ENCODE assay signal across 11 cellular contexts in the genomic region with DNA sequence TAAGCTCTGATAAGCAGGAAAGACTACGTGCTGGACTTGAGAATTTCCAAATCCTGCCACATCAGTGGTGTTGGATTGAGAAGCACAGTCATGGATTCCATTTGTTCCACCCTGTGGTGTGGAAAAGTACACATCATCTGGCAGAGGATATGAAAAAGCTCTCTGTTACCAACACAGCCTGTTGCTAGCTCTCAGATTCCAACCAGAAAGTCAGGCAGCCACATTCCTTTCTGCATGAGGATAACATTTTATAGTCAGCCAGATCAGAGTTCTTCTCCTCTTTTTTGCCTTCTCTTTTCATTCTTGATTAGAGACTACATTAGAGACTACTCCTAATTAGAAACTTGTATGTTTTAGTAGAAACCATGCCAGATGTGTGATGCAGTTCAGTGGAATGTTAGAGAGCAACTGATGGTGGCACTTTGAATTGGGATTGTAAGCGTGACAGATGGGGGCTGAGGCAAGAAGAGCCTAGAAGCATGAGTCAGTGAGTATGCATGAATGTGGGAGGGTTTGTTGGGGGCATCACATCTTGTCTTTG.
A peak's percentile ranks its signal among the peaks of the same experiment; 100 is the strongest.
DNase-seq lines count a peak whose midpoint lies in the region; ATAC-seq, FAIRE-seq and TF ChIP-seq lines count a peak whose summit lies in the region.
"Had no signal": no experiment of that assay in that cellular context is flagged by ENCODE, and none has a peak within 500 bp of the region (broad histone marks: within the 10 kb centered on the region; RNA-seq: fewer than 3 reads in every experiment).

No MANE protein-coding gene starts in this region.

- WGBS in HepG2 (ENCODE audit: low lambda C conversion rate): 4% methylated on average over 2 of the region's 2 CpGs
- 42 to 72% methylated on average over 2 of the region's 2 CpGs for WGBS in transverse colon (ENCODE audit: low coverage in 1 of 2), 2 donors

- no peak overlapping the region for H3K9ac ChIP-seq in HepG2 (ENCODE audit: insufficient read depth, low read depth, low read length)

- TF ChIP-seq EP300 in HepG2 (IDR thresholded peaks at IDR 0.05; ENCODE audit: low read depth in 2 of 2, low read length in 2 of 2) (no peak), HepG2 (CRISPR knock-in tag; IDR thresholded peaks at IDR 0.05; ENCODE audit: borderline replicate concordance) (no peak), transverse colon (IDR thresholded peaks at IDR 0.05; ENCODE audit: low read depth) (no peak)

- H3K27ac Mint-ChIP-seq in glutamatergic neuron (ENCODE audit: unreplicated experiment): no peak overlapping the region

- no peak for FAIRE-seq in HepG2 (lab: Jason Lieb, UNC)

- H3K79me2 ChIP-seq in HepG2 (ENCODE audit: insufficient read depth, low read length): no peaks in the 10 kb centered on the region

- DNase-seq in NCI-H2029 (lab: John Stamatoyannopoulos, UW) (peak; percentile 78), NCI-H2029 treated with DMSO at 0.1 percent for 48 hours (lab: John Stamatoyannopoulos, UW) (no peak), coronary artery (ENCODE audit: low spot score) (no peak), HepG2 (ENCODE audit: low spot score) (peak; percentile 56), transverse colon (no peak), ecto neural progenitor cell (ENCODE audit: low spot score) (no peak), glutamatergic neuron (no peak)
- DNase-seq: 8988T, NCI-H82 had no signal

- ATAC-seq in HepG2: peak; percentile 61
- ATAC-seq in HG02610 (IDR thresholded peaks at IDR 0.05; ENCODE audit: unreplicated experiment): no peak
- ATAC-seq: esophagus mucosa had no signal

- H3K27ac ChIP-seq in coronary artery (peak overlapping the region; percentile 16 to 72), HepG2 (ENCODE audit: extremely low read length, insufficient read depth, low read length) (no peak overlapping the region), transverse colon (peak overlapping the region in 3 of 4 donors; percentile 41 to 61 (median 42))

- no peaks in the 10 kb centered on the region for H3K9me3 Mint-ChIP-seq in glutamatergic neuron (ENCODE audit: unreplicated experiment)

- H3K27me3 Mint-ChIP-seq in glutamatergic neuron (ENCODE audit: unreplicated experiment): no peaks in the 10 kb centered on the region

- POLR2A ChIA-PET in HepG2 (lab: Yijun Ruan, JAX): no interaction called here

- H3K4me1 ChIP-seq in HepG2 (ENCODE audit: insufficient read depth, low read length) (no peaks in the 10 kb centered on the region), transverse colon (peaks cover 0 to 11% (median 5%) of the 10 kb centered on the region in 4 donors)

- H3K4me2 ChIP-seq in HepG2 (ENCODE audit: low read depth, low read length): no peak overlapping the region

- no peak overlapping the region for H3K4me3 ChIP-seq in coronary artery
- no peak overlapping the region for H3K4me3 ChIP-seq in HepG2 (replicated peaks in 1 of 3; ENCODE audit: insufficient read depth in 1 of 3, low read depth in 2 of 3, low read length in 3 of 3)
- H3K4me3 ChIP-seq in transverse colon: no peak overlapping the region

- no peak overlapping the region for H3K4me3 Mint-ChIP-seq in glutamatergic neuron (ENCODE audit: unreplicated experiment)

- TF ChIP-seq CTCF in coronary artery (IDR thresholded peaks at IDR 0.05) (no peak), HepG2 (CRISPR knock-in tag; IDR thresholded peaks at IDR 0.05) (no peak), transverse colon (IDR thresholded peaks at IDR 0.05) (no peak), glutamatergic neuron (IDR thresholded peaks at IDR 0.05; ENCODE audit: partially characterized antibody, unreplicated experiment) (no peak)

- intact Hi-C loops in HepG2 (cut with micrococcal nuclease; ENCODE audit: unreplicated experiment) (no loop called here), transverse colon (cut with DNase I; ENCODE audit: low total_unique reads) (no loop called here)

- no peaks in the 10 kb centered on the region for H3K27me3 ChIP-seq in HepG2 (ENCODE audit: control insufficient read depth in 1 of 2, insufficient read depth in 2 of 2, low read length in 2 of 2)
- H3K27me3 ChIP-seq in transverse colon: no peaks in the 10 kb centered on the region

- H3K9me3 ChIP-seq in HepG2 (ENCODE audit: low read length): no peaks in the 10 kb centered on the region
- H3K9me3 ChIP-seq in transverse colon: no peaks in the 10 kb centered on the region

- H2AFZ ChIP-seq in HepG2 (ENCODE audit: low read length): no peak overlapping the region

- no peaks in the 10 kb centered on the region for H3K36me3 ChIP-seq in HepG2 (replicated peaks in 1 of 2; ENCODE audit: control insufficient read depth in 1 of 2, insufficient read depth in 2 of 2, low read length in 2 of 2)
- no peaks in the 10 kb centered on the region for H3K36me3 ChIP-seq in transverse colon

- no TSS peak for BruUV-seq in HepG2 (replicated peaks; lab: Mats Ljungman, UMichigan)

- H3K4me1 Mint-ChIP-seq in glutamatergic neuron (ENCODE audit: low read depth, unreplicated experiment): no peaks in the 10 kb centered on the region

- TF ChIP-seq POLR2A in HepG2 (IDR thresholded peaks at IDR 0.05; ENCODE audit: insufficient read depth in 1 of 2, low read depth in 2 of 2, low read length in 2 of 2) (no peak), transverse colon (IDR thresholded peaks at IDR 0.05) (no peak)

- CTCF ChIA-PET in HepG2 (lab: Yijun Ruan, JAX; ENCODE audit: low intra/inter-chr PET ratio, low total read pairs): no interaction called here

- no peaks in the 10 kb centered on the region for H4K20me1 ChIP-seq in HepG2 (ENCODE audit: insufficient read depth, low read length)

- in situ Hi-C loops in HepG2 (cut with HindIII; ENCODE audit: extremely low pct_ligation_motif_present, low pct_unique_long_range_greater_than_20kb): no loop called here
- in situ Hi-C loops in transverse colon (cut with MboI; ENCODE audit: low pct_ligation_motif_present in 1 of 4, low pct_unique_long_range_greater_than_20kb in 1 of 4, low sequenced_read_pairs in 3 of 4): no loop called here

- H3K36me3 Mint-ChIP-seq in glutamatergic neuron (ENCODE audit: unreplicated experiment): no peaks in the 10 kb centered on the region

- TF ChIP-seq RAD21 in HepG2 (CRISPR knock-in tag; IDR thresholded peaks at IDR 0.05): no peak

TF ChIP-seq in HepG2, 621 proteins besides CTCF, POLR2A, EP300 and RAD21:
- TF ChIP-seq TAF1 (CRISPR knock-in tag; IDR thresholded peaks at IDR 0.05) (no peak), ZNF639 (CRISPR knock-in tag; conservative IDR thresholded peaks at IDR 0.05) (no peak), CHD2 (IDR thresholded peaks at IDR 0.05; ENCODE audit: low read depth, low read length) (no peak), XRCC5 (optimal IDR thresholded peaks at IDR 0.05; ENCODE audit: low read length) (peak; percentile 11), ZNF761 (CRISPR knock-in tag; conservative IDR thresholded peaks at IDR 0.05) (no peak), ZFP62 (CRISPR knock-in tag; IDR thresholded peaks at IDR 0.05) (no peak), JARID2 (CRISPR knock-in tag; IDR thresholded peaks at IDR 0.05; ENCODE audit: insufficient replicate concordance) (no peak), ATF7 (IDR thresholded peaks at IDR 0.05) (no peak), ATF7 (CRISPR knock-in tag; IDR thresholded peaks at IDR 0.05) (no peak), ARID3A (IDR thresholded peaks at IDR 0.05; ENCODE audit: low read depth, low read length) (peak; percentile 16; the same call in 1 of the 2 replicates)

Comparison
In these comparisons a context has a peak if more than half of its experiments do, and no peak if none do; other contexts are left out.
1. DNase-seq: peak in NCI-H2029 (single experiment) and HepG2 (single experiment); none in NCI-H2029 treated with DMSO at 0.1 percent for 48 hours (single experiment), coronary artery (single experiment), transverse colon (single experiment), ecto neural progenitor cell (single experiment) and glutamatergic neuron (single experiment).